ENCODE assay signal across 18 cellular contexts in genomic region chr5:65828022-65828421, GRCh38.
"Had no signal": no experiment of that assay in that cellular context is flagged by ENCODE, and none has a peak within 500 bp of the region (broad histone marks: within the 10 kb centered on the region; RNA-seq: fewer than 3 reads in every experiment).

No MANE protein-coding gene starts in this region.

- H3K9me3 Mint-ChIP-seq: activated B cell treated with CpG ODN at 0.5 μM for 24 hours; activated CD8-positive, alpha-beta T cell treated with anti-CD3 and anti-CD28 coated beads for 36 hours; activated naive CD4-positive, alpha-beta T cell treated with anti-CD3 and anti-CD28 coated beads, Interleukin-2, amount 50 U/mL, for 24 hours had no signal

- H3K36me3 ChIP-seq: right lobe of liver, thyroid gland, uterus had no signal

- ATAC-seq: activated CD8-positive, alpha-beta T cell treated with anti-CD3 and anti-CD28 coated beads for 36 hours; left ventricle myocardium superior; right lobe of liver; stimulated activated naive CD8-positive, alpha-beta T cell treated with anti-CD3 and anti-CD28 coated beads, Interleukin-15, Interleukin-2, amounts not matched to agents 100 U/mL and 50 U/mL, for 24 hours had no signal

- H3K9me3 ChIP-seq: right lobe of liver, thyroid gland, uterus had no signal

- H3K4me3 Mint-ChIP-seq: activated B cell treated with CpG ODN at 0.5 μM for 24 hours; activated CD8-positive, alpha-beta T cell treated with anti-CD3 and anti-CD28 coated beads for 36 hours; activated naive CD4-positive, alpha-beta T cell treated with anti-CD3 and anti-CD28 coated beads, Interleukin-2, amount 50 U/mL, for 24 hours had no signal

- DNase-seq: activated B cell treated with CpG ODN at 0.5 μM for 24 hours; activated CD4-positive, alpha-beta T cell treated with anti-CD3 and anti-CD28 coated beads for 48 hours; activated CD8-positive, alpha-beta memory T cell treated with anti-CD3 and anti-CD28 coated beads, Interleukin-2, amount 50 U/mL, for 4 hours; activated CD8-positive, alpha-beta T cell treated with anti-CD3 and anti-CD28 coated beads for 36 hours; activated effector memory CD4-positive, alpha-beta T cell treated with anti-CD3 and anti-CD28 coated beads, Interleukin-2, amount 50 U/mL, for 16 hours; activated T-cell treated with anti-CD3 and anti-CD28 coated beads, Interleukin-2, amount 50 U/mL, for 48 hours; central memory CD4-positive, alpha-beta T cell; effector memory CD4-positive, alpha-beta T cell; left ventricle myocardium superior; right lobe of liver; stimulated activated CD4-positive, alpha-beta T cell treated with anti-CD3 and anti-CD28 coated beads, Interleukin-4, amount 100 ng/mL, for 4 hours; stimulated activated CD8-positive, alpha-beta memory T cell treated with anti-CD3 and anti-CD28 coated beads, Interleukin-4, amount 100 ng/mL, for 48 hours; stimulated activated naive CD8-positive, alpha-beta T cell treated with anti-CD3 and anti-CD28 coated beads, Interleukin-15, Interleukin-2, amounts not matched to agents 100 U/mL and 50 U/mL, for 24 hours; T-helper 2 cell; thyroid gland; uterus had no signal

- H3K27ac Mint-ChIP-seq: activated B cell treated with CpG ODN at 0.5 μM for 24 hours; activated CD8-positive, alpha-beta T cell treated with anti-CD3 and anti-CD28 coated beads for 36 hours; activated naive CD4-positive, alpha-beta T cell treated with anti-CD3 and anti-CD28 coated beads, Interleukin-2, amount 50 U/mL, for 24 hours had no signal

- H3K4me1 ChIP-seq: right lobe of liver, thyroid gland, uterus had no signal

- H3K27ac ChIP-seq: right lobe of liver, thyroid gland, uterus had no signal

- H3K27me3 Mint-ChIP-seq: activated B cell treated with CpG ODN at 0.5 μM for 24 hours; activated CD8-positive, alpha-beta T cell treated with anti-CD3 and anti-CD28 coated beads for 36 hours; activated naive CD4-positive, alpha-beta T cell treated with anti-CD3 and anti-CD28 coated beads, Interleukin-2, amount 50 U/mL, for 24 hours had no signal

- H3K36me3 Mint-ChIP-seq: activated naive CD4-positive, alpha-beta T cell treated with anti-CD3 and anti-CD28 coated beads, Interleukin-2, amount 50 U/mL, for 24 hours had no signal

- H3K4me3 ChIP-seq: right lobe of liver, smooth muscle cell, thyroid gland, uterus had no signal

- H3K27me3 ChIP-seq: right lobe of liver, thyroid gland, uterus had no signal
